Comparison of ENCODE assay signal across 1 cellular context in the genomic region with DNA sequence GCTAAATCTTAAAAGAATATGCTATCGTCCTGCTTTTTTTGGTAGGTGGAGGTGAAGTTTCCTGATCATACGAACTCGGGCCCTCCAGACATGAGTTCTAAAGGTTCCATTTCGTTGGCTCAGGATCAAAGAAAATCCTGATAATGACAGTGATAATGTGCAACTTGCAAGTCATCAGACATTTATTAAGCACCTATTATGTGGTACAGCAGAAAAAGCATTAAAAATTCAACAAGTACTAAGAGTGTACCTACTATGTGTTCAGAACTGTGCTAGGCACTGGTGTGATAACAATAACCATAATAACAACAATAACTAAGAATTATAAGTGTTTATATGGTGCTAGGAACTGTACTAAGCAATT.
TF ChIP-seq lines count a peak whose summit lies in the region.

No MANE protein-coding gene starts in this region.

TF ChIP-seq in IMR-90, 13 proteins besides CTCF, POLR2A, EP300 and RAD21:
- no peak for TF ChIP-seq NFE2L2 (IDR thresholded peaks at IDR 0.05; ENCODE audit: low read depth, low read length)
- TF ChIP-seq MXI1 (IDR thresholded peaks at IDR 0.05; ENCODE audit: borderline replicate concordance, low read depth, low read length), result no peak
- TF ChIP-seq CEBPB (IDR thresholded peaks at IDR 0.05; ENCODE audit: low read depth, low read length), result no peak
- no peak for TF ChIP-seq FOS (IDR thresholded peaks at IDR 0.05; ENCODE audit: low read depth, low read length)
- no peak for TF ChIP-seq MAZ (IDR thresholded peaks at IDR 0.05; ENCODE audit: borderline replicate concordance, low read depth, low read length)
- no peak for TF ChIP-seq BHLHE40 (IDR thresholded peaks at IDR 0.05; ENCODE audit: low read depth, low read length)
- TF ChIP-seq CHD1 (IDR thresholded peaks at IDR 0.05; ENCODE audit: low read depth, low read length), result no peak
- no peak for TF ChIP-seq RFX5 (IDR thresholded peaks at IDR 0.05; ENCODE audit: low read depth, low read length)
- TF ChIP-seq RCOR1 (IDR thresholded peaks at IDR 0.05; ENCODE audit: insufficient replicate concordance, low read length), result no peak
- TF ChIP-seq, protein P1, sequence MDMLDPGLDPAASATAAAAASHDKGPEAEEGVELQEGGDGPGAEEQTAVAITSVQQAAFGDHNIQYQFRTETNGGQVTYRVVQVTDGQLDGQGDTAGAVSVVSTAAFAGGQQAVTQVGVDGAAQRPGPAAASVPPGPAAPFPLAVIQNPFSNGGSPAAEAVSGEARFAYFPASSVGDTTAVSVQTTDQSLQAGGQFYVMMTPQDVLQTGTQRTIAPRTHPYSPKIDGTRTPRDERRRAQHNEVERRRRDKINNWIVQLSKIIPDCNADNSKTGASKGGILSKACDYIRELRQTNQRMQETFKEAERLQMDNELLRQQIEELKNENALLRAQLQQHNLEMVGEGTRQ (IDR thresholded peaks at IDR 0.05; ENCODE audit: low read depth, low read length), result no peak
- no peak for TF ChIP-seq MAFK (IDR thresholded peaks at IDR 0.05; ENCODE audit: low read depth, low read length)
- TF ChIP-seq ELK1 (IDR thresholded peaks at IDR 0.05; ENCODE audit: borderline replicate concordance, low read depth, low read length), result no peak
- TF ChIP-seq SMC3 (IDR thresholded peaks at IDR 0.05; ENCODE audit: low read depth, low read length), result no peak
